In genomic region chr20:31572042-31572700, GRCh38 we compare ENCODE assay signal across 8 cellular contexts. TPM values are rescaled to one million over a fixed set of nuclear protein-coding genes. Genes with fewer than 3 reads are reported as not detected.
DNase-seq lines count a peak whose midpoint lies in the region; ATAC-seq and TF ChIP-seq lines count a peak whose summit lies in the region.

No MANE protein-coding gene starts in this region.

- H3K27ac Mint-ChIP-seq in CD14-positive monocyte = peak overlapping the region; percentile 94 to 97 (median 96)

- peaks cover 33% of the 10 kb centered on the region for H3K4me1 Mint-ChIP-seq in CD14-positive monocyte

- no peaks in the 10 kb centered on the region for H3K9me3 Mint-ChIP-seq in CD14-positive monocyte

- H3K9me3 ChIP-seq in GM23248 (ENCODE audit: low read depth) (no peaks in the 10 kb centered on the region), RWPE2 (ENCODE audit: severe bottlenecking) (no peaks in the 10 kb centered on the region), fibroblast of lung (ENCODE audit: control insufficient read depth, insufficient read depth, low read depth, low read length) (no peaks in the 10 kb centered on the region), psoas muscle (no peaks in the 10 kb centered on the region)

- H3K27me3 ChIP-seq in GM23248 (replicated peaks; ENCODE audit: insufficient read depth) (no peaks in the 10 kb centered on the region), RWPE2 (ENCODE audit: insufficient read depth, poor library complexity, severe bottlenecking) (no peaks in the 10 kb centered on the region), fibroblast of lung (ENCODE audit: control insufficient read depth, insufficient read depth, low read length) (no peaks in the 10 kb centered on the region), psoas muscle (ENCODE audit: insufficient read depth in 3 of 3, low read length in 2 of 3) (no peaks in the 10 kb centered on the region)

- peak overlapping the region; percentile 93 for H3K9ac ChIP-seq in GM23248
- H3K9ac ChIP-seq in fibroblast of lung (ENCODE audit: insufficient read depth, low read length) = peak overlapping the region; percentile 57

- WGBS in GM23248 (ENCODE audit: low coverage in 1 of 2, low lambda C conversion rate in 2 of 2, missing lambda C conversion rate in 2 of 2), 2 experiments = 41 to 43% methylated on average over 17 of the region's 17 CpGs
- WGBS in psoas muscle, 3 donors = 32 to 33% (median 33%) methylated on average over 17 of the region's 17 CpGs

- TF ChIP-seq CTCF in CD14-positive monocyte (IDR thresholded peaks at IDR 0.05) (no peak), RWPE2 (IDR thresholded peaks at IDR 0.05; ENCODE audit: poor library complexity, severe bottlenecking) (no peak), fibroblast of lung (conservative IDR thresholded peaks at IDR 0.05 in 1 of 2, IDR thresholded peaks at IDR 0.05 in 1 of 2; ENCODE audit: low read depth in 1 of 2, low read length in 2 of 2) (no peak), psoas muscle (IDR thresholded peaks at IDR 0.05) (no peak)

- H3K36me3 Mint-ChIP-seq in CD14-positive monocyte = peaks cover 30 to 38% of the 10 kb centered on the region in 2 donors

- H3K27me3 Mint-ChIP-seq in CD14-positive monocyte (ENCODE audit: low read depth in 3 of 3) = no peaks in the 10 kb centered on the region

- no peaks in the 10 kb centered on the region for H3K79me2 ChIP-seq in GM23248 (ENCODE audit: insufficient read depth)
- H3K79me2 ChIP-seq in fibroblast of lung (ENCODE audit: control insufficient read depth, insufficient read depth, low read length) = no peaks in the 10 kb centered on the region

- H3F3A ChIP-seq in GM23248 (ENCODE audit: insufficient read depth) = peaks cover 54% of the 10 kb centered on the region

- peak overlapping the region; percentile 77 to 78 for H3K4me3 Mint-ChIP-seq in CD14-positive monocyte

- H3K27ac ChIP-seq in GM23248 (peak overlapping the region; percentile 99), RWPE2 (ENCODE audit: poor library complexity, severe bottlenecking) (peak overlapping the region; percentile 97), fibroblast of lung (ENCODE audit: insufficient read depth, low read length) (peak overlapping the region; percentile 98), psoas muscle (peak overlapping the region; percentile 91)

- peak overlapping the region; percentile 6 for H3K4me2 ChIP-seq in GM23248 (ENCODE audit: unreplicated experiment)
- H3K4me2 ChIP-seq in fibroblast of lung (ENCODE audit: extremely low read depth, insufficient read depth, low read length) = peak overlapping the region; percentile 74

- H3K4me1 ChIP-seq in GM23248 (ENCODE audit: insufficient read depth) (peaks cover 56% of the 10 kb centered on the region), RWPE2 (ENCODE audit: insufficient read depth, poor library complexity, severe bottlenecking) (peaks cover 22% of the 10 kb centered on the region), fibroblast of lung (ENCODE audit: control insufficient read depth, extremely low read depth, insufficient read depth, low read length) (peaks cover 15% of the 10 kb centered on the region), psoas muscle (peaks cover 34% of the 10 kb centered on the region)

- H4K20me1 ChIP-seq in GM23248 (ENCODE audit: insufficient read depth) = no peaks in the 10 kb centered on the region
- H4K20me1 ChIP-seq in fibroblast of lung (ENCODE audit: control insufficient read depth, extremely low read depth, insufficient read depth, low read length) = no peaks in the 10 kb centered on the region

- in situ Hi-C loops in GM23248 (cut with MboI) = no loop called here

- no peaks in the 10 kb centered on the region for H3K9me2 ChIP-seq in GM23248 (ENCODE audit: insufficient read depth)

- H3K36me3 ChIP-seq in GM23248 (ENCODE audit: low read depth) (no peaks in the 10 kb centered on the region), RWPE2 (ENCODE audit: low read depth) (peaks cover 32% of the 10 kb centered on the region), fibroblast of lung (ENCODE audit: control insufficient read depth, insufficient read depth, low read length) (peaks cover 12% of the 10 kb centered on the region), psoas muscle (ENCODE audit: insufficient read depth in 1 of 2, low read depth in 1 of 2) (peaks cover 0 to 24% of the 10 kb centered on the region in 2 donors)

- H2AFZ ChIP-seq in GM23248 (no peak overlapping the region), fibroblast of lung (ENCODE audit: low read length) (no peak overlapping the region)

- ATAC-seq in RWPE2 (ENCODE audit: low read depth) = peak; percentile 24; the same call in 2 of the 3 replicates
- peak in 2 of 4 donors; percentile 6 to 10 for ATAC-seq in psoas muscle
- no peak for ATAC-seq in GM19463 (IDR thresholded peaks at IDR 0.05; ENCODE audit: unreplicated experiment)

- intact Hi-C loops in CD14-positive monocyte (cut with micrococcal nuclease) (loop anchor here (2.0 kb wide), 1 partner anchor 33 kb away; the partner anchor contains the start of gene ID1 (in 2 of the 2)), psoas muscle (cut with DNase I) (loop anchor here in 1 of 2 donors (10.0 kb wide), 1 partner anchor 143 kb away; no protein-coding TSS in a partner anchor)

- DNase-seq in CD14-positive monocyte (ENCODE audit: low spot score) (no peak), GM23248 (no peak), RWPE2 (ENCODE audit: low spot score) (no peak), fibroblast of lung (ENCODE audit: low read depth in 2 of 2) (no peak), psoas muscle (no peak), KG1 (lab: John Stamatoyannopoulos, UW) (no peak), SIG-M5 treated with dmso at 0.1 percent for 504 hours (lab: John Stamatoyannopoulos, UW; ENCODE audit: unreplicated experiment) (no peak)

- H3K4me3 ChIP-seq in GM23248 (no peak overlapping the region), RWPE2 (ENCODE audit: severe bottlenecking) (no peak overlapping the region), fibroblast of lung (replicated peaks in 1 of 4; ENCODE audit: control extremely low read depth in 1 of 4, insufficient read depth in 1 of 4, low read depth in 3 of 4, low read length in 4 of 4) (peak overlapping the region in 1 of 4 experiments; percentile 46), psoas muscle (peak overlapping the region; percentile 75)

RNA-seq across cellular contexts. Expression of gene ID1, which starts 32.9 kb away (rescaled TPM):
- 10 to 100 TPM in 1 of 2 donors, 1 to 10 TPM in 1; 3.9 to 12.5 TPM for polyA plus RNA-seq in CD14-positive monocyte
- total RNA-seq in GM23248 (2014; rRNA removed; shearing (Covaris generic)) = 583 and 780 TPM in 2 replicates
- polyA plus RNA-seq in GM23248 (2016; fragmentation: Nextera tagmentation; extraction: Ambion mirVana) = 248 TPM in 2 replicates
- total RNA-seq in fibroblast of lung = 27.4 and 31.1 TPM in 2 replicates
- 14.5 and 62.4 TPM in 2 replicates for polyA plus RNA-seq in fibroblast of lung
- 14.5 and 72.5 TPM in 2 replicates for polyA plus RNA-seq in fibroblast of lung (2012)
- polyA minus RNA-seq in fibroblast of lung (ENCODE audit: low replicate concordance) = 4.3 and 12.7 TPM in 2 replicates
- 100 to 1,000 TPM in 2 of 4 donors, 10 to 100 TPM in 2; 25.1 to 129 (median 102) TPM for total RNA-seq in psoas muscle
- polyA plus RNA-seq in psoas muscle = 100 to 1,000 TPM in 1 of 3 donors, 10 to 100 TPM in 2; 45.1 to 574 (median 45.2) TPM

RNA-seq across cellular contexts. Expression of gene HM13, which starts 57.9 kb away (rescaled TPM):
- polyA plus RNA-seq in CD14-positive monocyte = 100 to 1,000 TPM; 320 to 329 TPM
- 110 and 117 TPM in 2 replicates for total RNA-seq in GM23248 (2014; rRNA removed; shearing (Covaris generic))
- polyA plus RNA-seq in GM23248 (2016; fragmentation: Nextera tagmentation; extraction: Ambion mirVana) = 424 and 434 TPM in 2 replicates
- total RNA-seq in fibroblast of lung = 41.9 and 52.5 TPM in 2 replicates
- polyA plus RNA-seq in fibroblast of lung = 153 and 157 TPM in 2 replicates
- 181 and 201 TPM in 2 replicates for polyA plus RNA-seq in fibroblast of lung (2012)
- polyA minus RNA-seq in fibroblast of lung (ENCODE audit: low replicate concordance) = 328 and 338 TPM in 2 replicates
- 10 to 100 TPM; 32.4 to 62.5 (median 49.2) TPM for total RNA-seq in psoas muscle
- polyA plus RNA-seq in psoas muscle = 100 to 1,000 TPM in 1 of 3 donors, 10 to 100 TPM in 2; 44.0 to 112 (median 48.4) TPM
